In genomic region chr10:23299961-23300360, GRCh38 we compare ENCODE assay signal across 1 cellular context. TPM values are rescaled to one million over a fixed set of nuclear protein-coding genes. Genes with fewer than 3 reads are reported as not detected.
"Had no signal": no experiment of that assay in that cellular context is flagged by ENCODE, and none has a peak within 500 bp of the region (broad histone marks: within the 10 kb centered on the region; RNA-seq: fewer than 3 reads in every experiment).

No MANE protein-coding gene starts in this region.

RNA-seq across cellular contexts. Expression of gene C10orf67, which starts 44.6 kb away (rescaled TPM):
- total RNA-seq: NCI-H460 had no signal
